ENCODE assay signal across 17 cellular contexts in genomic region chr14:84250863-84251262, GRCh38.
DNase-seq lines count a peak whose midpoint lies in the region; ATAC-seq, FAIRE-seq and TF ChIP-seq lines count a peak whose summit lies in the region.
"Had no signal": no experiment of that assay in that cellular context is flagged by ENCODE, and none has a peak within 500 bp of the region (broad histone marks: within the 10 kb centered on the region; RNA-seq: fewer than 3 reads in every experiment).

No MANE protein-coding gene starts in this region.

- H3K27ac ChIP-seq in heart right ventricle (peak overlapping the region in 2 of 10 donors; percentile 12 to 26), kidney (ENCODE audit: low read depth in 2 of 2, low read length in 2 of 2) (no peak overlapping the region), lower lobe of right lung (no peak overlapping the region)
- H3K27ac ChIP-seq: A549 had no signal

- H3K9ac ChIP-seq in kidney (ENCODE audit: low read length in 2 of 2): no peak overlapping the region

- H3K27me3 ChIP-seq in heart right ventricle (no peaks in the 10 kb centered on the region), lower lobe of right lung (ENCODE audit: low read depth) (no peaks in the 10 kb centered on the region)

- H3K4me3 ChIP-seq in heart right ventricle (no peak overlapping the region), cardiac fibroblast (replicated peaks in 1 of 2; ENCODE audit: low read depth in 2 of 2, low read length in 2 of 2) (no peak overlapping the region), kidney (ENCODE audit: low read length in 2 of 2) (no peak overlapping the region), lower lobe of right lung (no peak overlapping the region)
- H3K4me3 ChIP-seq: A549 had no signal

- H3K9me3 ChIP-seq in heart right ventricle (no peaks in the 10 kb centered on the region), kidney (ENCODE audit: control insufficient read depth in 1 of 2, low read length in 2 of 2) (no peaks in the 10 kb centered on the region), lower lobe of right lung (no peaks in the 10 kb centered on the region)
- H3K9me3 ChIP-seq: A549, Caco-2 had no signal

- intact Hi-C loops in heart right ventricle (cut with DNase I) (loop anchor here in 2 of 10 donors (5.0 to 10.0 kb wide), 2 partner anchors 71 to 1284 kb away; partner anchors contain the start of gene FLRT2 (in 1 of the 2)), left ventricle myocardium superior (cut with micrococcal nuclease) (no loop called here), kidney (cut with DNase I) (no loop called here), lower lobe of right lung (cut with DNase I) (no loop called here)

- DNase-seq in heart right ventricle (peak in 1 of 2 donors; percentile 27), left ventricle myocardium superior (no peak), cardiac fibroblast (ENCODE audit: low read depth in 2 of 2) (peak; percentile 26 to 79), kidney (no peak), RKO (ENCODE audit: low spot score) (no peak), HuH-7.5 (ENCODE audit: low spot score) (no peak), lower lobe of right lung (no peak)
- no peak for DNase-seq in activated naive CD4-positive, alpha-beta T cell (lab: John Stamatoyannopoulos, UW)
- DNase-seq: Caco-2, DMS79, H9, NCI-H187 treated with DMSO at 0.1 percent for 48 hours, NCI-H510A had no signal

- TF ChIP-seq CTCF in heart right ventricle (IDR thresholded peaks at IDR 0.05) (no peak), cardiac fibroblast (IDR thresholded peaks at IDR 0.05; ENCODE audit: low read depth, low read length) (no peak), kidney (IDR thresholded peaks at IDR 0.05; ENCODE audit: borderline replicate concordance, extremely low read depth, insufficient read depth) (no peak), lower lobe of right lung (IDR thresholded peaks at IDR 0.05) (no peak)

- ATAC-seq in heart right ventricle: peak in 5 of 8 donors; percentile 53 to 63 (median 61)
- no peak for ATAC-seq in left ventricle myocardium superior
- ATAC-seq in lower lobe of right lung: no peak
- ATAC-seq: A549, Panc1, Right ventricle myocardium inferior, SK-N-SH treated with all-trans-retinoic acid at 6 μM for 48 hours had no signal

- 36 to 49% methylated on average over 1 of the region's 1 CpG for WGBS in heart right ventricle, 2 donors

- no peaks in the 10 kb centered on the region for H3K36me3 ChIP-seq in heart right ventricle
- no peaks in the 10 kb centered on the region for H3K36me3 ChIP-seq in kidney (ENCODE audit: control insufficient read depth in 1 of 2, insufficient read depth in 2 of 2, low read length in 2 of 2)
- no peaks in the 10 kb centered on the region for H3K36me3 ChIP-seq in lower lobe of right lung

- peak; percentile 42 for FAIRE-seq in kidney (lab: Jason Lieb, UNC)
- FAIRE-seq: A549 had no signal

- peaks cover 0 to 56% (median 17%) of the 10 kb centered on the region in 9 donors for H3K4me1 ChIP-seq in heart right ventricle
- H3K4me1 ChIP-seq in kidney (ENCODE audit: control insufficient read depth in 1 of 2, insufficient read depth in 1 of 2, low read depth in 1 of 2, low read length in 2 of 2): no peaks in the 10 kb centered on the region
- H3K4me1 ChIP-seq in lower lobe of right lung: no peaks in the 10 kb centered on the region
- H3K4me1 ChIP-seq: A549, Caco-2 had no signal

Comparison
In these comparisons a context has a peak if more than half of its experiments do, and no peak if none do; other contexts are left out.
1. ATAC-seq: peak in heart right ventricle (5 of 8); none in left ventricle myocardium superior (single experiment) and lower lobe of right lung (0 of 2).
2. DNase-seq: peak in cardiac fibroblast (2 of 2); none in left ventricle myocardium superior (single experiment), kidney (single experiment), RKO (single experiment), activated naive CD4-positive, alpha-beta T cell (0 of 4), HuH-7.5 (single experiment) and lower lobe of right lung (single experiment).